8 cellular contexts compared by ENCODE assay signal in genomic region chr10:5684971-5685763, GRCh38. TPM values are rescaled to one million over a fixed set of nuclear protein-coding genes. Genes with fewer than 3 reads are reported as not detected.
DNase-seq lines count a peak whose midpoint lies in the region; ATAC-seq and TF ChIP-seq lines count a peak whose summit lies in the region.

No MANE protein-coding gene starts in this region.

- H3K4me2 ChIP-seq in BLaER1 treated with 17β-estradiol and CSF1 and Interleukin-3, amounts not matched to agents 10 nM and 100 nM, result peak overlapping the region; percentile 76 to 95 (median 91)
- peak overlapping the region; percentile 96 for H3K4me2 ChIP-seq in osteoblast (ENCODE audit: insufficient read depth, low read length)

- H4K20me1 ChIP-seq in BLaER1 treated with 17β-estradiol and CSF1 and Interleukin-3, amounts not matched to agents 10 nM and 100 nM, result peaks cover 0 to 54% (median 44%) of the 10 kb centered on the region in 11 experiments; a peak in 18 of 22 replicates
- peaks cover 26% of the 10 kb centered on the region for H4K20me1 ChIP-seq in osteoblast (ENCODE audit: insufficient read depth, low read length)

- peak overlapping the region; percentile 87 for H2AFZ ChIP-seq in osteoblast (ENCODE audit: low read length)

- peak overlapping the region; percentile 88 to 98 (median 95) for H3K27ac ChIP-seq in BLaER1 treated with 17β-estradiol and CSF1 and Interleukin-3, amounts not matched to agents 10 nM and 100 nM
- H3K27ac ChIP-seq in osteoblast (ENCODE audit: low read depth, low read length) (peak overlapping the region; percentile 67), thoracic aorta (peak overlapping the region; percentile 83 to 88)

- H3K4me1 ChIP-seq in BLaER1 treated with 17β-estradiol and CSF1 and Interleukin-3, amounts not matched to agents 10 nM and 100 nM, result peaks cover 11 to 33% (median 22%) of the 10 kb centered on the region in 10 experiments; a peak in 19 of 20 replicates
- peaks cover 13% of the 10 kb centered on the region for H3K4me1 ChIP-seq in osteoblast (ENCODE audit: insufficient read depth, low read length)
- H3K4me1 ChIP-seq in thoracic aorta (ENCODE audit: control insufficient read depth in 1 of 2, low read depth in 2 of 2), result peaks cover 9 to 28% of the 10 kb centered on the region in 2 donors

- peaks cover 0 to 6% (median 1%) of the 10 kb centered on the region in 11 experiments; a peak in 9 of 22 replicates for H3K9me3 ChIP-seq in BLaER1 treated with 17β-estradiol and CSF1 and Interleukin-3, amounts not matched to agents 10 nM and 100 nM (replicated peaks in 1 of 11)
- no peaks in the 10 kb centered on the region for H3K9me3 ChIP-seq in osteoblast (ENCODE audit: low read depth, low read length)
- H3K9me3 ChIP-seq in thoracic aorta, result no peaks in the 10 kb centered on the region

- H3K27me3 ChIP-seq in BLaER1 treated with 17β-estradiol and CSF1 and Interleukin-3, amounts not matched to agents 10 nM and 100 nM, result no peaks in the 10 kb centered on the region
- H3K27me3 ChIP-seq in osteoblast (ENCODE audit: insufficient read depth, low read length), result no peaks in the 10 kb centered on the region
- H3K27me3 ChIP-seq in thoracic aorta (replicated peaks; ENCODE audit: insufficient read depth), result no peaks in the 10 kb centered on the region

- peaks cover 50% of the 10 kb centered on the region for H3K79me2 ChIP-seq in osteoblast (ENCODE audit: insufficient read depth, low read length)

- peak overlapping the region; percentile 90 to 98 (median 95) for H3K9ac ChIP-seq in BLaER1 treated with 17β-estradiol and CSF1 and Interleukin-3, amounts not matched to agents 10 nM and 100 nM

- peak; percentile 78 for DNase-seq in RPMI7951 (ENCODE audit: low read depth)
- DNase-seq in activated gamma-delta T cell treated with anti-CD3 and anti-CD28 coated beads, Interleukin-2, amount 50 U/mL, for 16 hours (ENCODE audit: low read depth), result peak; percentile 40
- peak; percentile 67 for DNase-seq in globus pallidus (ENCODE audit: low spot score)
- peak; percentile 87 for DNase-seq in osteoblast (ENCODE audit: insufficient read length, low spot score, missing footprints)
- DNase-seq in thoracic aorta (ENCODE audit: low spot score), result peak; percentile 17

- ATAC-seq in GM19025 (IDR thresholded peaks at IDR 0.05; ENCODE audit: low read depth, unreplicated experiment) (peak; percentile 34), HG03342 (IDR thresholded peaks at IDR 0.05; ENCODE audit: unreplicated experiment) (peak; percentile 64), thoracic aorta (ENCODE audit: insufficient number of reproducible peaks, low FRiP score, low read depth) (no peak)

- H3K4me3 ChIP-seq in BLaER1 treated with 17β-estradiol and CSF1 and Interleukin-3, amounts not matched to agents 10 nM and 100 nM, result peak overlapping the region; percentile 80 to 98 (median 94)
- peak overlapping the region; percentile 93 for H3K4me3 ChIP-seq in osteoblast (ENCODE audit: insufficient read depth, low read length)
- peak overlapping the region; percentile 97 for H3K4me3 ChIP-seq in thoracic aorta

- peaks cover 0 to 21% (median 15%) of the 10 kb centered on the region in 11 experiments; a peak in 17 of 22 replicates for H3K36me3 ChIP-seq in BLaER1 treated with 17β-estradiol and CSF1 and Interleukin-3, amounts not matched to agents 10 nM and 100 nM
- no peaks in the 10 kb centered on the region for H3K36me3 ChIP-seq in osteoblast (ENCODE audit: insufficient read depth, low read length)
- no peaks in the 10 kb centered on the region for H3K36me3 ChIP-seq in thoracic aorta

- TF ChIP-seq CTCF in osteoblast (IDR thresholded peaks at IDR 0.05; ENCODE audit: extremely low read depth, low read depth, low read length) (peak; percentile 59), thoracic aorta (IDR thresholded peaks at IDR 0.05) (peak; percentile 39)

RNA-seq across cellular contexts. Expression of gene TASOR2, which starts 0.5 kb away (rescaled TPM):
- 71.9 and 92.0 TPM in 2 replicates for total RNA-seq in RPMI7951 (2014; rRNA removed; shearing (Covaris generic))
- total RNA-seq in osteoblast (92.8 and 97.4 TPM in 2 replicates), thoracic aorta (100 to 1,000 TPM in 1 of 2 donors, 10 to 100 TPM in 1; 43.9 to 123 TPM)

RNA-seq across cellular contexts. Expression of gene ASB13, which starts 18.8 kb away (rescaled TPM):
- 11.5 and 11.7 TPM in 2 replicates for total RNA-seq in RPMI7951 (2014; rRNA removed; shearing (Covaris generic))
- 14.8 and 16.2 TPM in 2 replicates for total RNA-seq in osteoblast
- 10 to 100 TPM; 15.8 to 16.0 TPM for total RNA-seq in thoracic aorta

Comparison
In these comparisons a context has a peak if more than half of its experiments do, and no peak if none do; other contexts are left out.
1. DNase-seq: peak in every context shown above with its lines; median percentile 87 in osteoblast; 78 in RPMI7951; 67 in globus pallidus; 40 in activated gamma-delta T cell treated with anti-CD3 and anti-CD28 coated beads, Interleukin-2, amount 50 U/mL, for 16 hours; 17 in thoracic aorta.